In genomic region chr7:151599401-151600227, GRCh38 we compare ENCODE assay signal across 10 cellular contexts.
DNase-seq lines count a peak whose midpoint lies in the region; ATAC-seq, FAIRE-seq and TF ChIP-seq lines count a peak whose summit lies in the region.
"Had no signal": no experiment of that assay in that cellular context is flagged by ENCODE, and none has a peak within 500 bp of the region (broad histone marks: within the 10 kb centered on the region; RNA-seq: fewer than 3 reads in every experiment).

No MANE protein-coding gene starts in this region.

- TF ChIP-seq CTCF in bronchial epithelial cell (IDR thresholded peaks at IDR 0.05; ENCODE audit: insufficient read depth, low read length, severe bottlenecking) (no peak), HepG2 (CRISPR knock-in tag; IDR thresholded peaks at IDR 0.05) (no peak), upper lobe of left lung (IDR thresholded peaks at IDR 0.05) (no peak)

- in situ Hi-C loops in HepG2 (cut with HindIII; ENCODE audit: extremely low pct_ligation_motif_present, low pct_unique_long_range_greater_than_20kb): no loop called here

- no peak overlapping the region for H3K4me3 ChIP-seq in bronchial epithelial cell (ENCODE audit: low read depth, low read length)
- H3K4me3 ChIP-seq in HepG2 (replicated peaks in 1 of 3; ENCODE audit: insufficient read depth in 1 of 3, low read depth in 2 of 3, low read length in 3 of 3): no peak overlapping the region
- H3K4me3 ChIP-seq in upper lobe of left lung: no peak overlapping the region

- TF ChIP-seq RAD21 in HepG2 (CRISPR knock-in tag; IDR thresholded peaks at IDR 0.05): no peak

- H3K4me2 ChIP-seq in HepG2 (ENCODE audit: low read depth, low read length): no peak overlapping the region

- POLR2A ChIA-PET in HepG2 (lab: Yijun Ruan, JAX): no interaction called here

- H3K27me3 ChIP-seq in bronchial epithelial cell (ENCODE audit: control insufficient read depth, insufficient read depth, low read length) (no peaks in the 10 kb centered on the region), HepG2 (ENCODE audit: control insufficient read depth in 1 of 2, insufficient read depth in 2 of 2, low read length in 2 of 2) (0 out of 5 replicates have a peak, but pooled peaks cover 0 to 3% of the 10 kb centered on the region in 2 experiments), upper lobe of left lung (no peaks in the 10 kb centered on the region)

- FAIRE-seq in bronchial epithelial cell (lab: Jason Lieb, UNC) (no peak), HepG2 (lab: Jason Lieb, UNC) (no peak)

- TF ChIP-seq EP300 in HepG2 (IDR thresholded peaks at IDR 0.05; ENCODE audit: low read depth in 2 of 2, low read length in 2 of 2) (no peak), HepG2 (CRISPR knock-in tag; IDR thresholded peaks at IDR 0.05; ENCODE audit: borderline replicate concordance) (no peak), upper lobe of left lung (IDR thresholded peaks at IDR 0.05) (no peak)

- H3K4me1 ChIP-seq in HepG2 (ENCODE audit: insufficient read depth, low read length): no peaks in the 10 kb centered on the region
- no peaks in the 10 kb centered on the region for H3K4me1 ChIP-seq in upper lobe of left lung

- DNase-seq in activated T-cell treated with anti-CD3 and anti-CD28 coated beads for 48 hours (ENCODE audit: low read depth) (peak; percentile 6), activated T-cell treated with anti-CD3 and anti-CD28 coated beads for 4 hours (no peak), bronchial epithelial cell (ENCODE audit: low read depth) (peak; percentile 71), HepG2 (ENCODE audit: low spot score) (no peak), upper lobe of left lung (no peak), cerebellum (ENCODE audit: low spot score) (no peak), NCI-H345 treated with DMSO at 0.1 percent for 48 hours (lab: John Stamatoyannopoulos, UW; ENCODE audit: unreplicated experiment) (no peak)
- DNase-seq: immature natural killer cell had no signal

- H3K9me3 ChIP-seq in HepG2 (ENCODE audit: low read length): no peaks in the 10 kb centered on the region
- no peaks in the 10 kb centered on the region for H3K9me3 ChIP-seq in upper lobe of left lung

- no peak overlapping the region for H2AFZ ChIP-seq in HepG2 (ENCODE audit: low read length)

- no peaks in the 10 kb centered on the region for H4K20me1 ChIP-seq in HepG2 (ENCODE audit: insufficient read depth, low read length)

- WGBS in HepG2 (ENCODE audit: low lambda C conversion rate): 47% methylated on average over 7 of the region's 10 CpGs
- WGBS in upper lobe of left lung, 2 donors: 70 to 87% methylated on average over 9 to 10 of the region's 10 CpGs

- CTCF ChIA-PET in HepG2 (lab: Yijun Ruan, JAX; ENCODE audit: low intra/inter-chr PET ratio, low total read pairs): no interaction called here

- ATAC-seq in HepG2 (no peak), upper lobe of left lung (ENCODE audit: low FRiP score in 2 of 2) (peak; percentile 73 to 93), GM18867 (IDR thresholded peaks at IDR 0.05; ENCODE audit: unreplicated experiment) (no peak)

- H3K27ac ChIP-seq in HepG2 (ENCODE audit: extremely low read length, insufficient read depth, low read length) (no peak overlapping the region), upper lobe of left lung (peak overlapping the region in 3 of 4 donors; percentile 5 to 44 (median 31))
- H3K27ac ChIP-seq: C4-2B had no signal

- TF ChIP-seq POLR2A in HepG2 (IDR thresholded peaks at IDR 0.05; ENCODE audit: insufficient read depth in 1 of 2, low read depth in 2 of 2, low read length in 2 of 2): no peak
- TF ChIP-seq POLR2A in upper lobe of left lung (IDR thresholded peaks at IDR 0.05): no peak

- intact Hi-C loops in HepG2 (cut with micrococcal nuclease; ENCODE audit: unreplicated experiment): no loop called here

- BruUV-seq in HepG2 (replicated peaks; lab: Mats Ljungman, UMichigan): no TSS peak

- no peaks in the 10 kb centered on the region for H3K79me2 ChIP-seq in HepG2 (ENCODE audit: insufficient read depth, low read length)

- peaks cover 1% of the 10 kb centered on the region for H3K36me3 ChIP-seq in bronchial epithelial cell (ENCODE audit: control insufficient read depth, insufficient read depth, low read length)
- H3K36me3 ChIP-seq in HepG2 (replicated peaks in 1 of 2; ENCODE audit: control insufficient read depth in 1 of 2, insufficient read depth in 2 of 2, low read length in 2 of 2): no peaks in the 10 kb centered on the region
- H3K36me3 ChIP-seq in upper lobe of left lung: peaks cover 0 to 15% (median 6%) of the 10 kb centered on the region in 4 donors

- no peak overlapping the region for H3K9ac ChIP-seq in HepG2 (ENCODE audit: insufficient read depth, low read depth, low read length)

TF ChIP-seq in HepG2, 621 proteins besides CTCF, POLR2A, EP300 and RAD21:
- TF ChIP-seq ZNF615 (CRISPR knock-in tag; IDR thresholded peaks at IDR 0.05; ENCODE audit: borderline replicate concordance) (no peak), FOSL2 (CRISPR knock-in tag; IDR thresholded peaks at IDR 0.05) (0 out of 2 replicates have a peak, but pooled peaks have one; percentile 32), RARA (CRISPR knock-in tag; IDR thresholded peaks at IDR 0.05) (0 out of 2 replicates have a peak, but pooled peaks have one; percentile 12)

Comparison
In these comparisons a context has a peak if more than half of its experiments do, and no peak if none do; other contexts are left out.
1. DNase-seq: peak in activated T-cell treated with anti-CD3 and anti-CD28 coated beads for 48 hours (single experiment) and bronchial epithelial cell (single experiment); none in activated T-cell treated with anti-CD3 and anti-CD28 coated beads for 4 hours (single experiment), HepG2 (single experiment), upper lobe of left lung (0 of 2), cerebellum (single experiment) and NCI-H345 treated with DMSO at 0.1 percent for 48 hours (single experiment).
2. ATAC-seq: peak in upper lobe of left lung (2 of 2); none in HepG2 (single experiment) and GM18867 (single experiment).